ENCODE assay signal across 9 cellular contexts in genomic region chr6:108835218-108835850, GRCh38. TPM values are rescaled to one million over a fixed set of nuclear protein-coding genes. Genes with fewer than 3 reads are reported as not detected.
DNase-seq lines count a peak whose midpoint lies in the region; ATAC-seq and TF ChIP-seq lines count a peak whose summit lies in the region.
"Had no signal": no experiment of that assay in that cellular context is flagged by ENCODE, and none has a peak within 500 bp of the region (broad histone marks: within the 10 kb centered on the region; RNA-seq: fewer than 3 reads in every experiment).

No MANE protein-coding gene starts in this region.

- ATAC-seq in activated T-cell treated with anti-CD3 and anti-CD28 coated beads, Interleukin-2, amount 50 U/mL, for 72 hours (replicated peaks in 1 of 2): peak; percentile 94

- H3K4me1 ChIP-seq in CD8-positive, alpha-beta memory T cell (ENCODE audit: insufficient read depth, low read length): peaks cover 12% of the 10 kb centered on the region
- peaks cover 51% of the 10 kb centered on the region for H3K4me1 ChIP-seq in KMS-11 (ENCODE audit: low read depth, poor library complexity, severe bottlenecking)
- H3K4me1 ChIP-seq in Peyer's patch: peaks cover 0 to 5% (median 0%) of the 10 kb centered on the region in 4 donors
- H3K4me1 ChIP-seq in stomach: peaks cover 0 to 22% (median 6%) of the 10 kb centered on the region in 4 donors

- H3K36me3 ChIP-seq in CD8-positive, alpha-beta memory T cell (ENCODE audit: insufficient read depth, low read length): no peaks in the 10 kb centered on the region
- H3K36me3 ChIP-seq in KMS-11 (ENCODE audit: insufficient read depth) (no peaks in the 10 kb centered on the region), Peyer's patch (no peaks in the 10 kb centered on the region), stomach (no peaks in the 10 kb centered on the region)

- H3K4me3 ChIP-seq in CD8-positive, alpha-beta memory T cell (ENCODE audit: low read length): no peak overlapping the region
- H3K4me3 ChIP-seq in KMS-11 (IDR thresholded peaks at IDR 0.05; ENCODE audit: insufficient read depth, low read depth, low read length) (no peak overlapping the region), Peyer's patch (no peak overlapping the region), fibroblast of pulmonary artery (replicated peaks; ENCODE audit: low read depth, low read length) (no peak overlapping the region), stomach (no peak overlapping the region)
- H3K4me3 ChIP-seq: SK-N-MC had no signal

- no peak overlapping the region for H3K9ac ChIP-seq in KMS-11

- WGBS in stomach, 5 donors: 41 to 54% (median 49%) methylated on average over 4 of the region's 4 CpGs

- TF ChIP-seq EP300 in stomach (IDR thresholded peaks at IDR 0.05): no peak

- no peaks in the 10 kb centered on the region for H3K27me3 ChIP-seq in CD8-positive, alpha-beta memory T cell (ENCODE audit: insufficient read depth, low read length, poor library complexity, severe bottlenecking)
- no peaks in the 10 kb centered on the region for H3K27me3 ChIP-seq in KMS-11 (ENCODE audit: insufficient read depth, low read depth)
- H3K27me3 ChIP-seq in Peyer's patch: no peaks in the 10 kb centered on the region
- no peaks in the 10 kb centered on the region for H3K27me3 ChIP-seq in stomach

- H3K4me1 Mint-ChIP-seq in CD8-positive, alpha-beta memory T cell: peaks cover 32 to 44% (median 34%) of the 10 kb centered on the region in 3 donors
- H3K4me1 Mint-ChIP-seq in activated T-cell treated with anti-CD3 and anti-CD28 coated beads, Interleukin-2, amount 50 U/mL, for 72 hours (ENCODE audit: low read depth): peaks cover 20% of the 10 kb centered on the region
- peaks cover 35% of the 10 kb centered on the region for H3K4me1 Mint-ChIP-seq in neural crest cell

- H3K9me3 ChIP-seq in CD8-positive, alpha-beta memory T cell (ENCODE audit: low read length): no peaks in the 10 kb centered on the region
- H3K9me3 ChIP-seq in Peyer's patch (no peaks in the 10 kb centered on the region), stomach (no peaks in the 10 kb centered on the region)

- no peaks in the 10 kb centered on the region for H3K36me3 Mint-ChIP-seq in CD8-positive, alpha-beta memory T cell
- no peaks in the 10 kb centered on the region for H3K36me3 Mint-ChIP-seq in activated T-cell treated with anti-CD3 and anti-CD28 coated beads, Interleukin-2, amount 50 U/mL, for 72 hours (ENCODE audit: insufficient read depth in 2 of 2)
- H3K36me3 Mint-ChIP-seq in neural crest cell (ENCODE audit: low read depth): no peaks in the 10 kb centered on the region

- TF ChIP-seq POLR2A in Peyer's patch (IDR thresholded peaks at IDR 0.05) (peak in 1 of 2 donors; percentile 10), stomach (IDR thresholded peaks at IDR 0.05) (no peak)

- peaks cover 0 to 8% of the 10 kb centered on the region in 2 donors for H3K27me3 Mint-ChIP-seq in CD8-positive, alpha-beta memory T cell
- peaks cover 20% of the 10 kb centered on the region for H3K27me3 Mint-ChIP-seq in activated T-cell treated with anti-CD3 and anti-CD28 coated beads, Interleukin-2, amount 50 U/mL, for 72 hours (ENCODE audit: low read depth)
- H3K27me3 Mint-ChIP-seq in neural crest cell (ENCODE audit: low read depth): peaks cover 42% of the 10 kb centered on the region

- no peak overlapping the region for H3K4me2 ChIP-seq in KMS-11

- no peak overlapping the region for H3K4me3 Mint-ChIP-seq in CD8-positive, alpha-beta memory T cell
- no peak overlapping the region for H3K4me3 Mint-ChIP-seq in activated T-cell treated with anti-CD3 and anti-CD28 coated beads, Interleukin-2, amount 50 U/mL, for 72 hours
- H3K4me3 Mint-ChIP-seq in neural crest cell: no peak overlapping the region

- no peaks in the 10 kb centered on the region for H4K20me1 ChIP-seq in KMS-11 (ENCODE audit: insufficient read depth)

- POLR2A ChIA-PET in CD8-positive, alpha-beta memory T cell (lab: Charles Lee): no interaction called here

- peak; percentile 72 for TF ChIP-seq CTCF in GM20000 (IDR thresholded peaks at IDR 0.05; ENCODE audit: extremely low read depth, missing control alignments)
- TF ChIP-seq CTCF in KMS-11 (conservative IDR thresholded peaks at IDR 0.05; ENCODE audit: low read depth, low read length): peak; percentile 82
- peak; percentile 76 to 97 (median 94) for TF ChIP-seq CTCF in Peyer's patch (IDR thresholded peaks at IDR 0.05)
- TF ChIP-seq CTCF in fibroblast of pulmonary artery (IDR thresholded peaks at IDR 0.05; ENCODE audit: low read length, missing control alignments): peak; percentile 94
- TF ChIP-seq CTCF in neural crest cell (conservative IDR thresholded peaks at IDR 0.05): peak; percentile 95
- peak in 6 of 7 experiments; percentile 37 to 98 (median 94) for TF ChIP-seq CTCF in stomach (IDR thresholded peaks at IDR 0.05)

- no peak overlapping the region for H3K27ac ChIP-seq in CD8-positive, alpha-beta memory T cell (ENCODE audit: low read depth, low read length)
- no peak overlapping the region for H3K27ac ChIP-seq in KMS-11
- H3K27ac ChIP-seq in Peyer's patch: no peak overlapping the region
- H3K27ac ChIP-seq in stomach: no peak overlapping the region
- H3K27ac ChIP-seq: SK-N-MC had no signal

- intact Hi-C loops in stomach (cut with DNase I; ENCODE audit: low total_unique reads): no loop called here

- H2AFZ ChIP-seq in KMS-11 (ENCODE audit: low read depth): peak overlapping the region; percentile 18; the same call in 1 of the 2 replicates

- no peaks in the 10 kb centered on the region for H3K79me2 ChIP-seq in KMS-11 (ENCODE audit: insufficient read depth, low read depth)

- no peaks in the 10 kb centered on the region for H3K9me3 Mint-ChIP-seq in CD8-positive, alpha-beta memory T cell
- no peaks in the 10 kb centered on the region for H3K9me3 Mint-ChIP-seq in activated T-cell treated with anti-CD3 and anti-CD28 coated beads, Interleukin-2, amount 50 U/mL, for 72 hours
- H3K9me3 Mint-ChIP-seq in neural crest cell: no peaks in the 10 kb centered on the region

- peak overlapping the region in 5 of 8 donors; percentile 2 to 89 (median 81) for H3K27ac Mint-ChIP-seq in CD8-positive, alpha-beta memory T cell
- no peak overlapping the region for H3K27ac Mint-ChIP-seq in activated T-cell treated with anti-CD3 and anti-CD28 coated beads, Interleukin-2, amount 50 U/mL, for 72 hours
- no peak overlapping the region for H3K27ac Mint-ChIP-seq in neural crest cell (ENCODE audit: unreplicated experiment)

- DNase-seq in CD8-positive, alpha-beta memory T cell: peak; percentile 69 to 88 (median 74)
- DNase-seq in GM20000 (ENCODE audit: low spot score) (peak; percentile 75), Peyer's patch (peak; percentile 85 to 96 (median 88)), fibroblast of pulmonary artery (ENCODE audit: low read depth) (peak; percentile 86), neural crest cell (ENCODE audit: low read depth, low spot score) (peak; percentile 78), stomach (peak; percentile 94)
- peak; percentile 86 to 88 for DNase-seq in activated T-cell treated with anti-CD3 and anti-CD28 coated beads, Interleukin-2, amount 50 U/mL, for 72 hours

- CTCF ChIA-PET in CD8-positive, alpha-beta memory T cell (lab: Charles Lee): interaction anchor here (0.7 to 2.7 kb wide), 21 partner anchors 9 to 294 kb away, joined by 3 to 14 read pairs (median 4); partner anchors contain the start of gene ARMC2

RNA-seq across cellular contexts. Expression of gene ARMC2, which starts 12.9 kb away (rescaled TPM):
- 1 to 10 TPM; 6.2 to 6.7 TPM for total RNA-seq in CD8-positive, alpha-beta memory T cell
- 6.1 TPM for polyA plus RNA-seq in CD8-positive, alpha-beta memory T cell
- total RNA-seq in Peyer's patch (10 to 100 TPM in 1 of 4 donors, 1 to 10 TPM in 2, under 1 TPM in 1; 0.53 to 29.7 (median 4.4) TPM), neural crest cell (10.0 and 10.1 TPM in 2 replicates), stomach (10 to 100 TPM in 1 of 5 donors, 1 to 10 TPM in 3, not detected in 1; 2.3 to 13.4 (median 4.0) TPM)
- 1 to 10 TPM; 2.2 to 2.9 TPM for total RNA-seq in activated T-cell treated with anti-CD3 and anti-CD28 coated beads, Interleukin-2, amount 50 U/mL, for 72 hours
- polyA plus RNA-seq in stomach: 1 to 10 TPM in 2 of 3 donors, under 1 TPM in 1; 0.46 to 1.7 (median 1.1) TPM

Comparison
In these comparisons a context has a peak if more than half of its experiments do, and no peak if none do; other contexts are left out.
1. H3K27ac Mint-ChIP-seq: peak in CD8-positive, alpha-beta memory T cell (5 of 8); none in activated T-cell treated with anti-CD3 and anti-CD28 coated beads, Interleukin-2, amount 50 U/mL, for 72 hours (single experiment) and neural crest cell (single experiment).
2. Peak in every context shown above with its lines, with median percentiles within 50 percentile points of each other: DNase-seq and CTCF ChIP-seq.